39 cellular contexts compared by ENCODE assay signal in the genomic region with DNA sequence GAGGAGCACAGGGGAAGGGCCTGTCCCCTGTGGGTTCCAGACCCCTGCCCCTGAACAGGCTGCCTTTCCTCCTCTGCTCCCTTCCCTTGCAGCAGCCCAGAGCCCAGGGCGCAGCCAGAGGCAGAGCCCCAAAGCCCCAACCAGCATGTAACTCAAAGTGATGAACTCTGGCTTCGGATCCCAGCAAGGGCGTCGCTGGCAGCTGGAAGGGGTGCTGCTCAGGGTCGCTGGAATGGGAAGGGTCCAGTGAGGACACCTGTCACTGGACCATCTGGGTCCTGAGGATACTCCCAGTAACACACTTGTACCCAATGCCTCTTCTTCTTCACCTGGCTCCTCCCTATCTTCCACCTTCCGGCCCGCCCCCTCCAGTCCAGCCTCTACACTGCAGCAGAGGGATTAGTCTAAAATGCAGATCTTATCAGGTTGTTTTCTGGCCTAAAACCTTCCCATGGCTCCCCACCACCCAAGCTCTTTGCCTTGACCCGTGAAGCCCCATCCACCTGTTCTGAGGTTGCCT.
"Had no signal": no experiment of that assay in that cellular context is flagged by ENCODE, and none has a peak within 500 bp of the region (broad histone marks: within the 10 kb centered on the region; RNA-seq: fewer than 3 reads in every experiment).

No MANE protein-coding gene starts in this region.

- H3K36me3 ChIP-seq: adrenal gland, ascending aorta, brain microvascular endothelial cell, breast epithelium, cardiac muscle cell had no signal

- ATAC-seq: activated naive CD4-positive, alpha-beta T cell treated with anti-CD3 and anti-CD28 coated beads, Interleukin-2, amount 50 U/mL, for 72 hours; activated naive CD8-positive, alpha-beta T cell treated with anti-CD3 and anti-CD28 coated beads, Interleukin-2, amount 50 U/mL, for 24 hours; activated T-cell treated with anti-CD3 and anti-CD28 coated beads, Interleukin-2, amount 50 U/mL, for 4 hours; activated T-cell treated with anti-CD3 and anti-CD28 coated beads, Interleukin-2, amount 50 U/mL, for 72 hours; activated T-helper 17 cell treated with anti-CD3 and anti-CD28 coated beads, Interleukin-2, amount 50 U/mL, for 72 hours; body of pancreas had no signal

- H3K4me1 ChIP-seq: adrenal gland had no signal

- H3K27ac Mint-ChIP-seq: activated naive CD4-positive, alpha-beta T cell treated with anti-CD3 and anti-CD28 coated beads for 36 hours; activated naive CD4-positive, alpha-beta T cell treated with anti-CD3 and anti-CD28 coated beads, Interleukin-2, amount 10 ng/mL, durations not matched to agents 7 days and 5 days; activated naive CD8-positive, alpha-beta T cell; activated naive CD8-positive, alpha-beta T cell treated with anti-CD3 and anti-CD28 coated beads for 36 hours; activated naive CD8-positive, alpha-beta T cell treated with anti-CD3 and anti-CD28 coated beads, Interleukin-2, amount 10 ng/mL, durations not matched to agents 7 days and 5 days; activated naive CD8-positive, alpha-beta T cell treated with anti-CD3 and anti-CD28 coated beads, Interleukin-2, amount 50 U/mL, for 24 hours; activated T-cell treated with anti-CD3 and anti-CD28 coated beads, Interleukin-2, amount 50 U/mL, for 24 hours; activated T-cell treated with anti-CD3 and anti-CD28 coated beads, Interleukin-2, amount 50 U/mL, for 72 hours; activated T-helper 1 cell treated with anti-CD3 and anti-CD28 coated beads, Interleukin-12 subunit alpha, Interleukin-12 subunit beta, Interleukin-2, Interleukin-4 antibody, amounts not matched to agents 30 ng/mL and 10 ng/mL and 1 ng/mL, durations not matched to agents 14 hours and 24 hours and 36 hours; activated T-helper 17 cell treated with anti-CD3 and anti-CD28 coated beads, Interleukin-2, amount 50 U/mL, for 72 hours; activated T-helper 2 cell treated with anti-CD3 and anti-CD28 coated beads, Interferon-gamma antibody, Interleukin-2, Interleukin-4, amounts not matched to agents 10 μg/mL and 5 μg/mL and 100 μg/mL, durations not matched to agents 14 hours and 24 hours and 36 hours; brain had no signal

- H3K9me3 ChIP-seq: adrenal gland, ascending aorta, body of pancreas, breast epithelium had no signal

- H3K4me1 Mint-ChIP-seq: activated naive CD8-positive, alpha-beta T cell treated with anti-CD3 and anti-CD28 coated beads for 36 hours; activated naive CD8-positive, alpha-beta T cell treated with anti-CD3 and anti-CD28 coated beads, Interleukin-2, amount 10 ng/mL, durations not matched to agents 7 days and 5 days; activated naive CD8-positive, alpha-beta T cell treated with anti-CD3 and anti-CD28 coated beads, Interleukin-2, amount 50 U/mL, for 24 hours; brain; central memory CD8-positive, alpha-beta T cell had no signal

- H3K36me3 Mint-ChIP-seq: activated naive CD4-positive, alpha-beta T cell treated with anti-CD3 and anti-CD28 coated beads, Interleukin-2, amount 10 ng/mL, durations not matched to agents 7 days and 5 days; activated naive CD4-positive, alpha-beta T cell treated with anti-CD3 and anti-CD28 coated beads, Interleukin-2, amount 50 U/mL, for 24 hours; activated naive CD4-positive, alpha-beta T cell treated with anti-CD3 and anti-CD28 coated beads, Interleukin-2, amount 50 U/mL, for 72 hours; activated naive CD8-positive, alpha-beta T cell; activated naive CD8-positive, alpha-beta T cell treated with anti-CD3 and anti-CD28 coated beads for 36 hours; activated naive CD8-positive, alpha-beta T cell treated with anti-CD3 and anti-CD28 coated beads, Interleukin-2, amount 10 ng/mL, durations not matched to agents 7 days and 5 days; brain had no signal

- H3K27me3 ChIP-seq: ascending aorta, body of pancreas had no signal

- H3K4me3 ChIP-seq: adrenal gland, ascending aorta, body of pancreas, breast epithelium, cardiac muscle cell had no signal

- DNase-seq: activated effector memory CD4-positive, alpha-beta T cell treated with anti-CD3 and anti-CD28 coated beads, Interleukin-2, amount 50 U/mL, for 16 hours; activated gamma-delta T cell; activated gamma-delta T cell treated with Interleukin-2 at 50 U/mL for 16 hours; activated naive CD4-positive, alpha-beta T cell; activated naive CD4-positive, alpha-beta T cell treated with anti-CD3 and anti-CD28 coated beads for 36 hours; activated naive CD4-positive, alpha-beta T cell treated with anti-CD3 and anti-CD28 coated beads, Interleukin-2, amount 10 ng/mL, durations not matched to agents 7 days and 5 days; activated naive CD4-positive, alpha-beta T cell treated with anti-CD3 and anti-CD28 coated beads, Interleukin-2, amount 50 U/mL, for 16 hours; activated naive CD4-positive, alpha-beta T cell treated with Interleukin-2 at 50 U/mL for 16 hours; activated naive CD8-positive, alpha-beta T cell treated with anti-CD3 and anti-CD28 coated beads for 36 hours; activated naive CD8-positive, alpha-beta T cell treated with anti-CD3 and anti-CD28 coated beads, Interleukin-2, amount 10 ng/mL, durations not matched to agents 7 days and 5 days; activated naive CD8-positive, alpha-beta T cell treated with anti-CD3 and anti-CD28 coated beads, Interleukin-2, amount 50 U/mL, for 24 hours; activated T-cell treated with anti-CD3 and anti-CD28 coated beads, Interleukin-2, amount 50 U/mL, for 1 hour; activated T-cell treated with anti-CD3 and anti-CD28 coated beads, Interleukin-2, amount 50 U/mL, for 24 hours; activated T-cell treated with anti-CD3 and anti-CD28 coated beads, Interleukin-2, amount 50 U/mL, for 4 hours; activated T-cell treated with anti-CD3 and anti-CD28 coated beads, Interleukin-2, amount 50 U/mL, for 48 hours; activated T-cell treated with anti-CD3 and anti-CD28 coated beads, Interleukin-2, amount 50 U/mL, for 72 hours; adrenal gland; amniotic stem cell; amygdala; anterior cingulate cortex; aorta; body of pancreas; brain microvascular endothelial cell; caudate nucleus; central memory CD4-positive, alpha-beta T cell; cerebellar nuclear complex had no signal

- H3K4me3 Mint-ChIP-seq: activated naive CD4-positive, alpha-beta T cell treated with anti-CD3 and anti-CD28 coated beads for 36 hours; activated naive CD4-positive, alpha-beta T cell treated with anti-CD3 and anti-CD28 coated beads, Interleukin-2, amount 10 ng/mL, durations not matched to agents 7 days and 5 days; activated naive CD4-positive, alpha-beta T cell treated with anti-CD3 and anti-CD28 coated beads, Interleukin-2, amount 50 U/mL, for 24 hours; activated naive CD8-positive, alpha-beta T cell; activated naive CD8-positive, alpha-beta T cell treated with anti-CD3 and anti-CD28 coated beads for 36 hours; activated naive CD8-positive, alpha-beta T cell treated with anti-CD3 and anti-CD28 coated beads, Interleukin-2, amount 10 ng/mL, durations not matched to agents 7 days and 5 days; activated naive CD8-positive, alpha-beta T cell treated with anti-CD3 and anti-CD28 coated beads, Interleukin-2, amount 50 U/mL, for 24 hours; activated T-cell treated with anti-CD3 and anti-CD28 coated beads, Interleukin-2, amount 50 U/mL, for 24 hours; activated T-cell treated with anti-CD3 and anti-CD28 coated beads, Interleukin-2, amount 50 U/mL, for 4 hours; activated T-cell treated with anti-CD3 and anti-CD28 coated beads, Interleukin-2, amount 50 U/mL, for 72 hours; activated T-helper 1 cell treated with anti-CD3 and anti-CD28 coated beads, Interleukin-12 subunit alpha, Interleukin-12 subunit beta, Interleukin-2, Interleukin-4 antibody, amounts not matched to agents 30 ng/mL and 10 ng/mL and 1 ng/mL, durations not matched to agents 14 hours and 24 hours and 36 hours; activated T-helper 17 cell treated with anti-CD3 and anti-CD28 coated beads, Interleukin-2, amount 50 U/mL, for 72 hours; brain; central memory CD8-positive, alpha-beta T cell had no signal

- H3K9me3 Mint-ChIP-seq: activated naive CD4-positive, alpha-beta T cell treated with anti-CD3 and anti-CD28 coated beads for 36 hours; activated naive CD4-positive, alpha-beta T cell treated with anti-CD3 and anti-CD28 coated beads, Interleukin-2, amount 10 ng/mL, durations not matched to agents 7 days and 5 days; activated naive CD4-positive, alpha-beta T cell treated with anti-CD3 and anti-CD28 coated beads, Interleukin-2, amount 50 U/mL, for 24 hours; activated naive CD4-positive, alpha-beta T cell treated with anti-CD3 and anti-CD28 coated beads, Interleukin-2, amount 50 U/mL, for 72 hours; activated naive CD8-positive, alpha-beta T cell treated with anti-CD3 and anti-CD28 coated beads for 36 hours; activated naive CD8-positive, alpha-beta T cell treated with anti-CD3 and anti-CD28 coated beads, Interleukin-2, amount 10 ng/mL, durations not matched to agents 7 days and 5 days; activated naive CD8-positive, alpha-beta T cell treated with anti-CD3 and anti-CD28 coated beads, Interleukin-2, amount 50 U/mL, for 24 hours; activated T-cell treated with anti-CD3 and anti-CD28 coated beads, Interleukin-2, amount 50 U/mL, for 24 hours; activated T-cell treated with anti-CD3 and anti-CD28 coated beads, Interleukin-2, amount 50 U/mL, for 4 hours; activated T-cell treated with anti-CD3 and anti-CD28 coated beads, Interleukin-2, amount 50 U/mL, for 72 hours; activated T-helper 1 cell treated with anti-CD3 and anti-CD28 coated beads, Interleukin-12 subunit alpha, Interleukin-12 subunit beta, Interleukin-2, Interleukin-4 antibody, amounts not matched to agents 30 ng/mL and 10 ng/mL and 1 ng/mL, durations not matched to agents 14 hours and 24 hours and 36 hours; activated T-helper 17 cell treated with anti-CD3 and anti-CD28 coated beads, Interleukin-2, amount 50 U/mL, for 72 hours; activated T-helper 2 cell treated with anti-CD3 and anti-CD28 coated beads, Interferon-gamma antibody, Interleukin-2, Interleukin-4, amounts not matched to agents 10 μg/mL and 5 μg/mL and 100 μg/mL, durations not matched to agents 14 hours and 24 hours and 36 hours; central memory CD8-positive, alpha-beta T cell had no signal

- H3K27ac ChIP-seq: adrenal gland, ascending aorta, body of pancreas, brain microvascular endothelial cell, breast epithelium, cardiac muscle cell had no signal

- FAIRE-seq: astrocyte, bronchial epithelial cell had no signal
